9 cellular contexts compared by ENCODE assay signal in genomic region chr2:37614061-37614802, GRCh38. TPM values are rescaled to one million over a fixed set of nuclear protein-coding genes. Genes with fewer than 3 reads are reported as not detected.
DNase-seq lines count a peak whose midpoint lies in the region; ATAC-seq and TF ChIP-seq lines count a peak whose summit lies in the region.
"Had no signal": no experiment of that assay in that cellular context is flagged by ENCODE, and none has a peak within 500 bp of the region (broad histone marks: within the 10 kb centered on the region; RNA-seq: fewer than 3 reads in every experiment).

No MANE protein-coding gene starts in this region.

- CTCF ChIA-PET in activated CD4-positive, alpha-beta memory T cell treated with anti-CD3 and anti-CD28 coated beads, Interleukin-2, amount 10 ng/mL, durations not matched to agents 7 days and 5 days (lab: Charles Lee): interaction anchor here (0.9 to 3.0 kb wide), 4 partner anchors 11 to 34 kb away, joined by 3 to 13 read pairs (median 4); no protein-coding TSS in a partner anchor

- no peak for DNase-seq in activated CD4-positive, CD25-positive, alpha-beta regulatory T cell treated with anti-CD3 and anti-CD28 coated beads, Interleukin-2, amount 50 U/mL, for 72 hours
- no peak for DNase-seq in activated CD4-positive, alpha-beta memory T cell treated with anti-CD3 and anti-CD28 coated beads, Interleukin-2, amount 10 ng/mL, durations not matched to agents 7 days and 5 days
- no peak for DNase-seq in immature natural killer cell
- DNase-seq in thoracic aorta (ENCODE audit: low spot score): no peak
- no peak for DNase-seq in colonic mucosa
- DNase-seq in SW 1271 (lab: John Stamatoyannopoulos, UW): no peak
- no peak for DNase-seq in pons (ENCODE audit: low spot score)

- H3K36me3 Mint-ChIP-seq in activated CD4-positive, alpha-beta memory T cell treated with anti-CD3 and anti-CD28 coated beads, Interleukin-2, amount 10 ng/mL, durations not matched to agents 7 days and 5 days (ENCODE audit: low read depth): peaks cover 20% of the 10 kb centered on the region
- H3K36me3 Mint-ChIP-seq in immature natural killer cell: peaks cover 0 to 3% (median under 1%) of the 10 kb centered on the region in 3 donors

- no peak for TF ChIP-seq CTCF in thoracic aorta (IDR thresholded peaks at IDR 0.05)
- no peak for TF ChIP-seq CTCF in colonic mucosa (IDR thresholded peaks at IDR 0.05)

- no peaks in the 10 kb centered on the region for H3K9me3 ChIP-seq in thoracic aorta
- no peaks in the 10 kb centered on the region for H3K9me3 ChIP-seq in colonic mucosa
- H3K9me3 ChIP-seq: SJSA1 had no signal

- H3K27ac ChIP-seq in thoracic aorta (peak overlapping the region in 1 of 2 donors; percentile 3), colonic mucosa (no peak overlapping the region)
- H3K27ac ChIP-seq: SJSA1 had no signal

- H3K36me3 ChIP-seq in thoracic aorta (no peaks in the 10 kb centered on the region), colonic mucosa (no peaks in the 10 kb centered on the region)
- H3K36me3 ChIP-seq: SJSA1 had no signal

- POLR2A ChIA-PET in activated CD4-positive, alpha-beta memory T cell treated with anti-CD3 and anti-CD28 coated beads, Interleukin-2, amount 10 ng/mL, durations not matched to agents 7 days and 5 days (lab: Charles Lee): interaction anchor here (1.1 to 4.2 kb wide), 7 partner anchors 11 to 57 kb away, joined by 3 to 66 read pairs (median 16); partner anchors contain the start of gene CDC42EP3

- peak overlapping the region; percentile 92 for H3K27ac Mint-ChIP-seq in activated CD4-positive, alpha-beta memory T cell treated with anti-CD3 and anti-CD28 coated beads, Interleukin-2, amount 10 ng/mL, durations not matched to agents 7 days and 5 days
- H3K27ac Mint-ChIP-seq in immature natural killer cell: peak overlapping the region; percentile 53 to 97 (median 96)

- peak; percentile 52 to 55 for ATAC-seq in activated CD4-positive, CD25-positive, alpha-beta regulatory T cell treated with anti-CD3 and anti-CD28 coated beads, Interleukin-2, amount 50 U/mL, for 24 hours
- peak; percentile 73 for ATAC-seq in thoracic aorta (ENCODE audit: insufficient number of reproducible peaks, low FRiP score, low read depth)

- H3K27me3 Mint-ChIP-seq in activated CD4-positive, alpha-beta memory T cell treated with anti-CD3 and anti-CD28 coated beads, Interleukin-2, amount 10 ng/mL, durations not matched to agents 7 days and 5 days: no peaks in the 10 kb centered on the region
- peaks cover 0 to 5% (median 2%) of the 10 kb centered on the region in 3 donors for H3K27me3 Mint-ChIP-seq in immature natural killer cell (ENCODE audit: low read depth in 3 of 3)

- intact Hi-C loops in colonic mucosa (cut with DNase I): no loop called here

- H3K9me3 Mint-ChIP-seq in activated CD4-positive, alpha-beta memory T cell treated with anti-CD3 and anti-CD28 coated beads, Interleukin-2, amount 10 ng/mL, durations not matched to agents 7 days and 5 days: no peaks in the 10 kb centered on the region
- H3K9me3 Mint-ChIP-seq in immature natural killer cell: peaks cover 0 to 6% (median 0%) of the 10 kb centered on the region in 6 donors

- no peak overlapping the region for H3K9ac ChIP-seq in colonic mucosa (ENCODE audit: low read depth in 2 of 2, low read length in 2 of 2)

- H3K4me1 ChIP-seq in thoracic aorta (ENCODE audit: control insufficient read depth in 1 of 2, low read depth in 2 of 2) (peaks cover 50 to 78% of the 10 kb centered on the region in 2 donors), colonic mucosa (peaks cover 3% of the 10 kb centered on the region)

- no peak overlapping the region for H3K4me3 Mint-ChIP-seq in activated CD4-positive, alpha-beta memory T cell treated with anti-CD3 and anti-CD28 coated beads, Interleukin-2, amount 10 ng/mL, durations not matched to agents 7 days and 5 days
- peak overlapping the region in 3 of 5 donors; percentile 5 to 75 (median 60) for H3K4me3 Mint-ChIP-seq in immature natural killer cell

- H3K27me3 ChIP-seq in thoracic aorta (replicated peaks; ENCODE audit: insufficient read depth): no peaks in the 10 kb centered on the region
- H3K27me3 ChIP-seq in colonic mucosa: no peaks in the 10 kb centered on the region
- H3K27me3 ChIP-seq: SJSA1 had no signal

- H3K4me1 Mint-ChIP-seq in activated CD4-positive, alpha-beta memory T cell treated with anti-CD3 and anti-CD28 coated beads, Interleukin-2, amount 10 ng/mL, durations not matched to agents 7 days and 5 days: peaks cover 43% of the 10 kb centered on the region
- H3K4me1 Mint-ChIP-seq in immature natural killer cell: peaks cover 68 to 83% of the 10 kb centered on the region in 2 donors

- H3K4me3 ChIP-seq in thoracic aorta (no peak overlapping the region), colonic mucosa (no peak overlapping the region)
- H3K4me3 ChIP-seq: SJSA1 had no signal

RNA-seq across cellular contexts. Expression of gene CDC42EP3, which starts 57.2 kb away (rescaled TPM):
- total RNA-seq in activated CD4-positive, alpha-beta memory T cell treated with anti-CD3 and anti-CD28 coated beads, Interleukin-2, amount 10 ng/mL, durations not matched to agents 7 days and 5 days: 10 to 100 TPM; 51.1 to 52.2 TPM
- polyA plus RNA-seq in immature natural killer cell: 100 to 1,000 TPM in 1 of 3 donors, 10 to 100 TPM in 2; 80.7 to 170 (median 81.3) TPM
- total RNA-seq in thoracic aorta: 10 to 100 TPM; 42.2 to 57.4 TPM
- 10 to 100 TPM in 1 of 2 donors, 1 to 10 TPM in 1; 7.2 to 37.3 TPM for total RNA-seq in colonic mucosa
